Comparison of ENCODE assay signal across 2 cellular contexts in the genomic region with DNA sequence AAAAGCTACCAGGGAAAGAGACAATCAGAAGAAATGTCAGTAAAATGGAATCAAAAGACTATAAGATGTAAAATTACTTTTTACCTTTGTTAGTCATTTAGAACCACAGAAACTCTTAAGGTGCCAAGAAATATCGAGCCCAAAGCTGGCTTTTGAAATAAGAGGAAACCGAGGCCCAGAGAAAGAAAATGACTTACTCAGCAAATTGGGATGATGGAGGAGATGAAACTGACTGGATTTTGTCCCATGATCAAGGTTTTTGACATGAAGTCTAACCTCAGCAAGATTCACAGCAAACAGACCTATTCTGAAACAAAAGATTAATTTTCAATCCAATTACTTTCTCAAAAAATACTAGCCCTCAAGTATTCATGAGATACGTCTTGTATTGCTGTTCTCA.
TF ChIP-seq lines count a peak whose summit lies in the region.

No MANE protein-coding gene starts in this region.

TF ChIP-seq in HepG2, 621 proteins besides CTCF, POLR2A, EP300 and RAD21:
- TF ChIP-seq MAFK (conservative IDR thresholded peaks at IDR 0.05 in 1 of 2, IDR thresholded peaks at IDR 0.05 in 1 of 2; ENCODE audit: low read length in 2 of 2) (peak; percentile 81 to 92), MAFF (IDR thresholded peaks at IDR 0.05; ENCODE audit: low read depth, low read length) (peak; percentile 88), ZNF747 (CRISPR knock-in tag; IDR thresholded peaks at IDR 0.05; ENCODE audit: borderline replicate concordance) (no peak)

TF ChIP-seq in K562, 482 proteins besides CTCF, POLR2A, EP300 and RAD21 (continued from another document):
- peak; percentile 41; the same call in 1 of the 2 replicates for TF ChIP-seq ZNF316 (IDR thresholded peaks at IDR 0.05)
- TF ChIP-seq GATAD2B (IDR thresholded peaks at IDR 0.05; ENCODE audit: borderline replicate concordance) = no peak
